In the genomic region with DNA sequence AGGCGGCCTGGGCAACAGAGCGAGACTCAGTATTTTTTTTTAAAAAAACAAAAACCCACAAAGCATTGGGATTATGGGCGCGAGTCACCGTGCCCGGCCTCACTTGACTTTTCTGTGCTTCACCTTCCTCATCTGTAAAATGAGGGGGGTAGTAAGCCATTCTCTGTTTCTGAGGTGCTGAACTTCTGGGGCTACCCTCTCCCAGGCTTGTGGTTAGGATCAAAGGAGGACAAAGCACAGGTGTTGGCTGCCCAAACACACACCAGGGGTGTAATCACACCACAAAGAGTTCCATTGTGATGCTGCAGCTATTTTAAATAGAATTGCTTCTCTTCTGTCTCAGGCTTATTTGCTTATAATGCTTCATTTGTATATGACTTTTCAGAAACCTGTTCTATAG, we compare ENCODE assay signal across 16 cellular contexts. TPM values are rescaled to one million over a fixed set of nuclear protein-coding genes. Genes with fewer than 3 reads are reported as not detected.
DNase-seq lines count a peak whose midpoint lies in the region; ATAC-seq and TF ChIP-seq lines count a peak whose summit lies in the region.
"Had no signal": no experiment of that assay in that cellular context is flagged by ENCODE, and none has a peak within 500 bp of the region (broad histone marks: within the 10 kb centered on the region; RNA-seq: fewer than 3 reads in every experiment).

No MANE protein-coding gene starts in this region.

- ATAC-seq in GM18519 (IDR thresholded peaks at IDR 0.05; ENCODE audit: low FRiP score, unreplicated experiment) (peak; percentile 52), GM21360 (IDR thresholded peaks at IDR 0.05; ENCODE audit: unreplicated experiment) (peak; percentile 79), HG03064 (IDR thresholded peaks at IDR 0.05; ENCODE audit: low read depth, unreplicated experiment) (peak; percentile 58), GM21619 (IDR thresholded peaks at IDR 0.05; ENCODE audit: unreplicated experiment) (no peak)
- ATAC-seq in naive thymus-derived CD8-positive, alpha-beta T cell, result no peak
- ATAC-seq: esophagus mucosa had no signal

- H3K36me3 Mint-ChIP-seq in Caco-2 (ENCODE audit: insufficient read depth, unreplicated experiment), result no peaks in the 10 kb centered on the region
- peaks cover 0 to 4% (median 0%) of the 10 kb centered on the region in 3 donors for H3K36me3 Mint-ChIP-seq in naive thymus-derived CD8-positive, alpha-beta T cell

- H3K4me3 ChIP-seq in Caco-2 (ENCODE audit: low read depth, low read length), result no peak overlapping the region
- H3K4me3 ChIP-seq: transverse colon had no signal

- no peaks in the 10 kb centered on the region for H3K9me3 Mint-ChIP-seq in Caco-2 (ENCODE audit: unreplicated experiment)
- H3K9me3 Mint-ChIP-seq in naive thymus-derived CD8-positive, alpha-beta T cell, result no peaks in the 10 kb centered on the region
- H3K9me3 Mint-ChIP-seq: CD4-positive, alpha-beta T cell had no signal

- POLR2A ChIA-PET in Caco-2 (lab: Charles Lee), result interaction anchor here (0.7 kb wide), 1 partner anchor 123 kb away, joined by 5 read pairs; no protein-coding TSS in a partner anchor
- POLR2A ChIA-PET in naive thymus-derived CD8-positive, alpha-beta T cell (lab: Charles Lee), result no interaction called here

- no peaks in the 10 kb centered on the region for H3K27me3 ChIP-seq in Caco-2 (replicated peaks; ENCODE audit: control insufficient read depth, insufficient read depth, low read length)

- BruUV-seq in Caco-2 (replicated peaks; lab: Mats Ljungman, UMichigan), result no TSS peak

- H3K4me3 Mint-ChIP-seq in Caco-2 (ENCODE audit: unreplicated experiment), result no peak overlapping the region
- no peak overlapping the region for H3K4me3 Mint-ChIP-seq in naive thymus-derived CD8-positive, alpha-beta T cell
- H3K4me3 Mint-ChIP-seq: CD4-positive, alpha-beta T cell had no signal

- H3K27ac Mint-ChIP-seq in Caco-2 (ENCODE audit: unreplicated experiment), result no peak overlapping the region
- H3K27ac Mint-ChIP-seq in naive thymus-derived CD8-positive, alpha-beta T cell, result no peak overlapping the region
- H3K27ac Mint-ChIP-seq: CD4-positive, alpha-beta T cell had no signal

- H3K4me1 ChIP-seq in Caco-2, result no peaks in the 10 kb centered on the region

- H3K27me3 Mint-ChIP-seq in Caco-2 (ENCODE audit: insufficient read depth, unreplicated experiment), result no peaks in the 10 kb centered on the region
- H3K27me3 Mint-ChIP-seq in naive thymus-derived CD8-positive, alpha-beta T cell, result peaks cover 0 to 4% (median 0%) of the 10 kb centered on the region in 5 donors
- H3K27me3 Mint-ChIP-seq: CD4-positive, alpha-beta T cell had no signal

- H3K36me3 ChIP-seq in Caco-2 (ENCODE audit: control insufficient read depth, insufficient read depth, low read length), result no peaks in the 10 kb centered on the region
- H3K36me3 ChIP-seq: transverse colon had no signal

- H3K9me3 ChIP-seq in Caco-2, result no peaks in the 10 kb centered on the region
- H3K9me3 ChIP-seq: transverse colon had no signal

- TF ChIP-seq CTCF in Caco-2 (IDR thresholded peaks at IDR 0.05; ENCODE audit: insufficient read depth in 1 of 2, low read depth in 1 of 2, low read length in 1 of 2, severe bottlenecking in 1 of 2, unreplicated experiment in 1 of 2), result no peak

- DNase-seq in SW480 (ENCODE audit: low spot score), result peak; percentile 92
- DNase-seq in Caco-2, result no peak
- no peak for DNase-seq in SIG-M5 (lab: John Stamatoyannopoulos, UW)
- no peak for DNase-seq in naive thymus-derived CD8-positive, alpha-beta T cell
- DNase-seq: activated CD4-positive, alpha-beta T cell treated with anti-CD3 and anti-CD28 coated beads for 1 hour; activated gamma-delta T cell treated with Interleukin-2 at 50 U/mL for 16 hours; caudate nucleus; CD4-positive, alpha-beta T cell; retina; SHP77 treated with DMSO at 0.1 percent for 48 hours; transverse colon had no signal

- CTCF ChIA-PET in Caco-2 (lab: Charles Lee), result interaction anchor here (1.8 kb wide), 1 partner anchor 27 kb away, joined by 4 read pairs; no protein-coding TSS in a partner anchor

- intact Hi-C loops in Caco-2 (cut with micrococcal nuclease; ENCODE audit: unreplicated experiment), result no loop called here

- peaks cover 8% of the 10 kb centered on the region for H3K4me1 Mint-ChIP-seq in Caco-2 (ENCODE audit: low read depth, unreplicated experiment)
- H3K4me1 Mint-ChIP-seq in naive thymus-derived CD8-positive, alpha-beta T cell, result peaks cover 21 to 27% (median 25%) of the 10 kb centered on the region in 4 donors

RNA-seq across cellular contexts. Expression of gene INHBB, which starts 35.8 kb away (rescaled TPM):
- 28.6 and 28.9 TPM in 2 replicates for total RNA-seq in Caco-2 (2022)
- not detected for total RNA-seq in naive thymus-derived CD8-positive, alpha-beta T cell
- not detected for polyA plus RNA-seq in naive thymus-derived CD8-positive, alpha-beta T cell
- total RNA-seq: CD4-positive, alpha-beta T cell had no signal

RNA-seq across cellular contexts. Expression of gene RALB, which starts 57.5 kb away (rescaled TPM):
- 56.5 and 59.4 TPM in 2 replicates for total RNA-seq in Caco-2 (2022)
- 10 to 100 TPM; 12.3 to 13.8 TPM for total RNA-seq in naive thymus-derived CD8-positive, alpha-beta T cell
- 10 to 100 TPM; 17.6 to 25.8 (median 19.1) TPM for polyA plus RNA-seq in naive thymus-derived CD8-positive, alpha-beta T cell

Comparison
In these comparisons a context has a peak if more than half of its experiments do, and no peak if none do; other contexts are left out.
1. ATAC-seq: peak in GM18519 (single experiment), GM21360 (single experiment) and HG03064 (single experiment); none in GM21619 (single experiment) and naive thymus-derived CD8-positive, alpha-beta T cell (0 of 2).
2. RNA of gene INHBB, which starts 35.8 kb away (total RNA-seq): 28.6 to 28.9 TPM in Caco-2; not detected in naive thymus-derived CD8-positive, alpha-beta T cell; every median in the first group is over 10 times any median in the second.